Comparison of ENCODE assay signal across 24 cellular contexts in genomic region chr4:27027428-27027827, GRCh38.
"Had no signal": no experiment of that assay in that cellular context is flagged by ENCODE, and none has a peak within 500 bp of the region (broad histone marks: within the 10 kb centered on the region; RNA-seq: fewer than 3 reads in every experiment).

No MANE protein-coding gene starts in this region.

- H3K4me1 ChIP-seq: vagina had no signal

- H3K4me3 Mint-ChIP-seq: activated CD8-positive, alpha-beta memory T cell treated with anti-CD3 and anti-CD28 coated beads, Interleukin-2, amount 10 ng/mL, durations not matched to agents 7 days and 5 days; activated CD8-positive, alpha-beta T cell treated with anti-CD3 and anti-CD28 coated beads for 36 hours; brain; T-helper 1 cell treated with Interleukin-12 subunit alpha and Interleukin-12 subunit beta and Interleukin-4 antibody, amounts not matched to agents 30 μg/mL and 1 μg/mL, for 36 hours; type B pancreatic cell had no signal

- H3K27ac ChIP-seq: hepatocyte, thoracic aorta, vagina had no signal

- H3K9me3 ChIP-seq: thoracic aorta, vagina had no signal

- ATAC-seq: activated CD8-positive, alpha-beta memory T cell treated with anti-CD3 and anti-CD28 coated beads, Interleukin-2, amount 10 ng/mL, durations not matched to agents 7 days and 5 days; activated CD8-positive, alpha-beta T cell treated with anti-CD3 and anti-CD28 coated beads for 36 hours had no signal

- H3K27me3 Mint-ChIP-seq: activated CD8-positive, alpha-beta T cell treated with anti-CD3 and anti-CD28 coated beads for 36 hours; brain; type B pancreatic cell had no signal

- H3K4me3 ChIP-seq: hepatocyte, thoracic aorta, vagina had no signal

- DNase-seq: activated CD4-positive, alpha-beta T cell treated with anti-CD3 and anti-CD28 coated beads for 48 hours; activated CD4-positive, CD25-positive, alpha-beta regulatory T cell; activated CD8-positive, alpha-beta memory T cell treated with anti-CD3 and anti-CD28 coated beads, Interleukin-2, amount 10 ng/mL, durations not matched to agents 7 days and 5 days; activated CD8-positive, alpha-beta T cell treated with anti-CD3 and anti-CD28 coated beads for 36 hours; activated gamma-delta T cell; activated naive CD4-positive, alpha-beta T cell treated with anti-CD3 and anti-CD28 coated beads, Interleukin-2, amount 50 U/mL, for 16 hours; activated T-cell treated with anti-CD3 and anti-CD28 coated beads for 4 hours; aorta; dermis blood vessel endothelial cell; effector CD8-positive, alpha-beta T cell; erythroblast; glutamatergic neuron; kidney glomerular epithelial cell; mesenchymal stem cell; stimulated activated CD4-positive, alpha-beta T cell treated with anti-CD3 and anti-CD28 coated beads, Interleukin-2, amount 100 ng/mL, for 48 hours; stimulated activated CD8-positive, alpha-beta memory T cell treated with anti-CD3 and anti-CD28 coated beads, Interleukin-4, amount 100 ng/mL, for 48 hours; stimulated activated naive CD4-positive, alpha-beta T cell had no signal

- H3K27ac Mint-ChIP-seq: activated CD8-positive, alpha-beta memory T cell treated with anti-CD3 and anti-CD28 coated beads, Interleukin-2, amount 10 ng/mL, durations not matched to agents 7 days and 5 days; activated CD8-positive, alpha-beta T cell treated with anti-CD3 and anti-CD28 coated beads for 36 hours; brain; progenitor cell of endocrine pancreas; T-helper 1 cell treated with Interleukin-12 subunit alpha and Interleukin-12 subunit beta and Interleukin-4 antibody, amounts not matched to agents 30 μg/mL and 1 μg/mL, for 36 hours; type B pancreatic cell had no signal

- H3K9me3 Mint-ChIP-seq: activated CD8-positive, alpha-beta T cell treated with anti-CD3 and anti-CD28 coated beads for 36 hours; T-helper 1 cell treated with Interleukin-12 subunit alpha and Interleukin-12 subunit beta and Interleukin-4 antibody, amounts not matched to agents 30 μg/mL and 1 μg/mL, for 36 hours; type B pancreatic cell had no signal

- H3K27me3 ChIP-seq: hepatocyte, vagina had no signal
